ENCODE assay signal across 22 cellular contexts in genomic region chr18:27879540-27879939, GRCh38.
A peak's percentile ranks its signal among the peaks of the same experiment; 100 is the strongest.
DNase-seq lines count a peak whose midpoint lies in the region; ATAC-seq, FAIRE-seq and TF ChIP-seq lines count a peak whose summit lies in the region.
"Had no signal": no experiment of that assay in that cellular context is flagged by ENCODE, and none has a peak within 500 bp of the region (broad histone marks: within the 10 kb centered on the region; RNA-seq: fewer than 3 reads in every experiment).

No MANE protein-coding gene starts in this region.

- H3K4me3 ChIP-seq in right cardiac atrium (ENCODE audit: low read length) = no peak overlapping the region
- no peak overlapping the region for H3K4me3 ChIP-seq in cardiac muscle cell
- H3K4me3 ChIP-seq in right atrium auricular region = no peak overlapping the region
- no peak overlapping the region for H3K4me3 ChIP-seq in keratinocyte (ENCODE audit: control insufficient read depth in 2 of 3, extremely low read depth in 1 of 3, insufficient read depth in 2 of 3, low read depth in 1 of 3, low read length in 3 of 3)
- H3K4me3 ChIP-seq: BLaER1 had no signal

- no peaks in the 10 kb centered on the region for H4K20me1 ChIP-seq in keratinocyte (ENCODE audit: control insufficient read depth, extremely low read depth, insufficient read depth, low read length)
- H4K20me1 ChIP-seq: BLaER1 had no signal

- TF ChIP-seq CTCF in cardiac muscle cell (IDR thresholded peaks at IDR 0.05; ENCODE audit: low read depth, low read length) (no peak), right atrium auricular region (IDR thresholded peaks at IDR 0.05) (no peak), D721Med (IDR thresholded peaks at IDR 0.05; ENCODE audit: insufficient read depth, missing control alignments) (no peak), keratinocyte (optimal IDR thresholded peaks at IDR 0.05 in 1 of 3, IDR thresholded peaks at IDR 0.05 in 1 of 3, conservative IDR thresholded peaks at IDR 0.05 in 1 of 3; ENCODE audit: extremely low read depth in 1 of 3, insufficient read depth in 2 of 3, low read length in 3 of 3) (no peak)

- no peak overlapping the region for H3K9ac ChIP-seq in keratinocyte (ENCODE audit: control insufficient read depth, extremely low read depth, insufficient read depth, low read length)
- H3K9ac ChIP-seq: BLaER1 had no signal

- dilution Hi-C loops in keratinocyte (cut with MboI; ENCODE audit: extremely low pct_ligation_motif_present, low sequenced_read_pairs) = no loop called here

- WGBS in right cardiac atrium = 84% methylated on average over 1 of the region's 1 CpG

- H3K27me3 ChIP-seq in right cardiac atrium (ENCODE audit: control insufficient read depth, insufficient read depth) (no peaks in the 10 kb centered on the region), cardiac muscle cell (no peaks in the 10 kb centered on the region), right atrium auricular region (no peaks in the 10 kb centered on the region), keratinocyte (ENCODE audit: control insufficient read depth, extremely low read depth, insufficient read depth, low read length) (no peaks in the 10 kb centered on the region)
- H3K27me3 ChIP-seq: BE2C, BLaER1 had no signal

- H3K4me2 ChIP-seq in keratinocyte (ENCODE audit: control insufficient read depth, extremely low read depth, insufficient read depth, low read depth, low read length) = no peak overlapping the region
- H3K4me2 ChIP-seq: BLaER1 had no signal

- ATAC-seq in Right ventricle myocardium inferior (peak; percentile 8), right cardiac atrium (no peak), GM19351 (IDR thresholded peaks at IDR 0.05; ENCODE audit: unreplicated experiment) (no peak)

- no peak overlapping the region for H3K27ac ChIP-seq in right cardiac atrium (ENCODE audit: low read length)
- peak overlapping the region; percentile 62 for H3K27ac ChIP-seq in cardiac muscle cell
- no peak overlapping the region for H3K27ac ChIP-seq in right atrium auricular region
- no peak overlapping the region for H3K27ac ChIP-seq in keratinocyte (ENCODE audit: control insufficient read depth, insufficient read depth, low read length)
- H3K27ac ChIP-seq: BLaER1 had no signal

- H3K4me1 ChIP-seq in right cardiac atrium (ENCODE audit: control insufficient read depth, insufficient read depth, low read length) (no peaks in the 10 kb centered on the region), cardiac muscle cell (ENCODE audit: low read depth) (peaks cover 22% of the 10 kb centered on the region), right atrium auricular region (no peaks in the 10 kb centered on the region), keratinocyte (ENCODE audit: control insufficient read depth, extremely low read depth, insufficient read depth, low read length) (no peaks in the 10 kb centered on the region)
- H3K4me1 ChIP-seq: BE2C, BLaER1 had no signal

- H3K9me3 ChIP-seq in right cardiac atrium (ENCODE audit: control insufficient read depth, low read length) (no peaks in the 10 kb centered on the region), cardiac muscle cell (ENCODE audit: low read depth) (no peaks in the 10 kb centered on the region), right atrium auricular region (no peaks in the 10 kb centered on the region), keratinocyte (ENCODE audit: control insufficient read depth, low read depth, low read length) (no peaks in the 10 kb centered on the region)
- H3K9me3 ChIP-seq: BE2C, BLaER1 had no signal

- intact Hi-C loops in Right ventricle myocardium inferior (cut with DNase I) (no loop called here), right cardiac atrium (cut with DNase I) (no loop called here)

- FAIRE-seq in D721Med (lab: Jason Lieb, UNC) = peak; percentile 16
- FAIRE-seq in keratinocyte (lab: Jason Lieb, UNC) = peak; percentile 13
- FAIRE-seq: A204.1, G401.6, GM12891, GM19239 had no signal

- H2AFZ ChIP-seq in keratinocyte (ENCODE audit: control insufficient read depth, low read length) = no peak overlapping the region

- H3K79me2 ChIP-seq in keratinocyte (ENCODE audit: control insufficient read depth, insufficient read depth, low read length) = no peaks in the 10 kb centered on the region

- no peaks in the 10 kb centered on the region for H3K9me1 ChIP-seq in keratinocyte (ENCODE audit: control insufficient read depth, extremely low read depth, insufficient read depth, low read length)

- H3K36me3 ChIP-seq in cardiac muscle cell (no peaks in the 10 kb centered on the region), right atrium auricular region (no peaks in the 10 kb centered on the region), keratinocyte (ENCODE audit: control insufficient read depth in 2 of 2, extremely low read depth in 1 of 2, insufficient read depth in 2 of 2, low read length in 2 of 2) (no peaks in the 10 kb centered on the region)
- H3K36me3 ChIP-seq: BE2C, BLaER1 had no signal

- DNase-seq in Right ventricle myocardium inferior (ENCODE audit: missing footprints) = no peak
- DNase-seq in right cardiac atrium = no peak
- DNase-seq in cardiac muscle cell (ENCODE audit: low read depth in 1 of 2, low spot score in 1 of 2) = peak in 1 of 2 donors; percentile 29
- DNase-seq in right atrium auricular region (ENCODE audit: low spot score) = no peak
- no peak for DNase-seq in D721Med (ENCODE audit: insufficient read length, low spot score)
- no peak for DNase-seq in keratinocyte (ENCODE audit: low read depth, low spot score)
- DNase-seq: 8988T; ACHN; BE2C; C1 segment of cervical spinal cord; CD4-positive, alpha-beta memory T cell; CD4-positive, CD25-positive, alpha-beta regulatory T cell; CD8-positive, alpha-beta memory T cell; COR-L47; DMS79 treated with DMSO at 0.1 percent for 48 hours; GF-D8 had no signal
